Comparison of ENCODE assay signal across 9 cellular contexts in genomic region chr4:15197005-15197404, GRCh38.
DNase-seq lines count a peak whose midpoint lies in the region; ATAC-seq and TF ChIP-seq lines count a peak whose summit lies in the region.
"Had no signal": no experiment of that assay in that cellular context is flagged by ENCODE, and none has a peak within 500 bp of the region (broad histone marks: within the 10 kb centered on the region; RNA-seq: fewer than 3 reads in every experiment).

No MANE protein-coding gene starts in this region.

- ATAC-seq in HG02885 (IDR thresholded peaks at IDR 0.05; ENCODE audit: poor library complexity, unreplicated experiment): no peak
- ATAC-seq in activated T-cell treated with anti-CD3 and anti-CD28 coated beads, Interleukin-2, amount 50 U/mL, for 72 hours (replicated peaks in 1 of 2): no peak

- DNase-seq in COLO829 (ENCODE audit: low spot score): peak; percentile 25
- DNase-seq in NCI-H146 (lab: John Stamatoyannopoulos, UW): peak; percentile 72
- DNase-seq in chondrocyte (ENCODE audit: low spot score): no peak
- DNase-seq in NCI-H1436 treated with DMSO at 0.1 percent for 48 hours (lab: John Stamatoyannopoulos, UW): no peak
- DNase-seq in activated T-cell treated with anti-CD3 and anti-CD28 coated beads, Interleukin-2, amount 50 U/mL, for 72 hours: no peak
- DNase-seq in activated CD4-positive, alpha-beta memory T cell treated with anti-CD3 and anti-CD28 coated beads, Interleukin-2, amount 10 ng/mL, durations not matched to agents 7 days and 5 days: no peak
- DNase-seq: NCI-H510A treated with DMSO at 0.1 percent for 48 hours had no signal

- H3K9me3 ChIP-seq in liver (ENCODE audit: control insufficient read depth in 4 of 4, low read length in 3 of 4): no peaks in the 10 kb centered on the region

- H3K36me3 Mint-ChIP-seq in chondrocyte (ENCODE audit: low read depth): no peaks in the 10 kb centered on the region
- no peaks in the 10 kb centered on the region for H3K36me3 Mint-ChIP-seq in activated T-cell treated with anti-CD3 and anti-CD28 coated beads, Interleukin-2, amount 50 U/mL, for 72 hours (ENCODE audit: insufficient read depth in 2 of 2)
- no peaks in the 10 kb centered on the region for H3K36me3 Mint-ChIP-seq in activated CD4-positive, alpha-beta memory T cell treated with anti-CD3 and anti-CD28 coated beads, Interleukin-2, amount 10 ng/mL, durations not matched to agents 7 days and 5 days (ENCODE audit: low read depth)

- no peak overlapping the region for H3K4me3 Mint-ChIP-seq in chondrocyte (ENCODE audit: unreplicated experiment)
- H3K4me3 Mint-ChIP-seq in activated T-cell treated with anti-CD3 and anti-CD28 coated beads, Interleukin-2, amount 50 U/mL, for 72 hours: no peak overlapping the region
- no peak overlapping the region for H3K4me3 Mint-ChIP-seq in activated CD4-positive, alpha-beta memory T cell treated with anti-CD3 and anti-CD28 coated beads, Interleukin-2, amount 10 ng/mL, durations not matched to agents 7 days and 5 days

- no peaks in the 10 kb centered on the region for H3K27me3 ChIP-seq in liver (ENCODE audit: control insufficient read depth in 4 of 4, insufficient read depth in 4 of 4, low read length in 3 of 4)

- 47% methylated on average over 4 of the region's 4 CpGs for WGBS in liver

- no peak overlapping the region for H3K9ac ChIP-seq in liver (ENCODE audit: low read depth in 1 of 2, low read length in 2 of 2)

- H3K4me3 ChIP-seq in liver (ENCODE audit: low read depth in 1 of 3, low read length in 3 of 3): no peak overlapping the region

- no peaks in the 10 kb centered on the region for H3K4me1 ChIP-seq in liver (ENCODE audit: control insufficient read depth in 4 of 4, insufficient read depth in 4 of 4, low read length in 3 of 4)

- H3K27ac Mint-ChIP-seq in chondrocyte (ENCODE audit: unreplicated experiment): no peak overlapping the region
- H3K27ac Mint-ChIP-seq in activated T-cell treated with anti-CD3 and anti-CD28 coated beads, Interleukin-2, amount 50 U/mL, for 72 hours: no peak overlapping the region
- no peak overlapping the region for H3K27ac Mint-ChIP-seq in activated CD4-positive, alpha-beta memory T cell treated with anti-CD3 and anti-CD28 coated beads, Interleukin-2, amount 10 ng/mL, durations not matched to agents 7 days and 5 days

- H3K27me3 Mint-ChIP-seq in chondrocyte (ENCODE audit: low read depth): no peaks in the 10 kb centered on the region
- H3K27me3 Mint-ChIP-seq in activated T-cell treated with anti-CD3 and anti-CD28 coated beads, Interleukin-2, amount 50 U/mL, for 72 hours (ENCODE audit: low read depth): no peaks in the 10 kb centered on the region
- H3K27me3 Mint-ChIP-seq in activated CD4-positive, alpha-beta memory T cell treated with anti-CD3 and anti-CD28 coated beads, Interleukin-2, amount 10 ng/mL, durations not matched to agents 7 days and 5 days: no peaks in the 10 kb centered on the region

- POLR2A ChIA-PET in activated CD4-positive, alpha-beta memory T cell treated with anti-CD3 and anti-CD28 coated beads, Interleukin-2, amount 10 ng/mL, durations not matched to agents 7 days and 5 days (lab: Charles Lee): no interaction called here

- TF ChIP-seq RAD21 in liver (IDR thresholded peaks at IDR 0.05): peak; percentile 68 to 78

- H3K4me1 Mint-ChIP-seq in chondrocyte (ENCODE audit: low read depth): peaks cover 30% of the 10 kb centered on the region
- no peaks in the 10 kb centered on the region for H3K4me1 Mint-ChIP-seq in activated T-cell treated with anti-CD3 and anti-CD28 coated beads, Interleukin-2, amount 50 U/mL, for 72 hours (ENCODE audit: low read depth)
- no peaks in the 10 kb centered on the region for H3K4me1 Mint-ChIP-seq in activated CD4-positive, alpha-beta memory T cell treated with anti-CD3 and anti-CD28 coated beads, Interleukin-2, amount 10 ng/mL, durations not matched to agents 7 days and 5 days

- no peak overlapping the region for H3K27ac ChIP-seq in liver (ENCODE audit: low read depth in 1 of 2, low read length in 2 of 2)

- CTCF ChIA-PET in activated CD4-positive, alpha-beta memory T cell treated with anti-CD3 and anti-CD28 coated beads, Interleukin-2, amount 10 ng/mL, durations not matched to agents 7 days and 5 days (lab: Charles Lee): no interaction called here

- H3K9me3 Mint-ChIP-seq in chondrocyte (ENCODE audit: low read depth): no peaks in the 10 kb centered on the region
- no peaks in the 10 kb centered on the region for H3K9me3 Mint-ChIP-seq in activated T-cell treated with anti-CD3 and anti-CD28 coated beads, Interleukin-2, amount 50 U/mL, for 72 hours
- H3K9me3 Mint-ChIP-seq in activated CD4-positive, alpha-beta memory T cell treated with anti-CD3 and anti-CD28 coated beads, Interleukin-2, amount 10 ng/mL, durations not matched to agents 7 days and 5 days: no peaks in the 10 kb centered on the region

- TF ChIP-seq CTCF in chondrocyte (IDR thresholded peaks at IDR 0.05) (peak; percentile 79), liver (IDR thresholded peaks at IDR 0.05; ENCODE audit: low read depth, low read length, missing input control) (peak; percentile 20)

- no peaks in the 10 kb centered on the region for H3K36me3 ChIP-seq in liver (ENCODE audit: control insufficient read depth in 4 of 4, insufficient read depth in 3 of 4, low read depth in 1 of 4, low read length in 3 of 4)

TF ChIP-seq in liver, 16 proteins besides CTCF, POLR2A, EP300 and RAD21:
- TF ChIP-seq GABPA (IDR thresholded peaks at IDR 0.05 in 1 of 2, conservative IDR thresholded peaks at IDR 0.05 in 1 of 2): no peak
- TF ChIP-seq FOXA1 (IDR thresholded peaks at IDR 0.05): no peak
- no peak for TF ChIP-seq JUND (IDR thresholded peaks at IDR 0.05)
- no peak for TF ChIP-seq ZBTB33 (IDR thresholded peaks at IDR 0.05)
- no peak for TF ChIP-seq FOXA2 (IDR thresholded peaks at IDR 0.05)
- TF ChIP-seq NR2F2 (IDR thresholded peaks at IDR 0.05): no peak
- no peak for TF ChIP-seq EGR1 (IDR thresholded peaks at IDR 0.05; ENCODE audit: low read depth in 2 of 2)
- no peak for TF ChIP-seq RXRA (IDR thresholded peaks at IDR 0.05)
- TF ChIP-seq REST (IDR thresholded peaks at IDR 0.05): no peak
- TF ChIP-seq ATF3 (IDR thresholded peaks at IDR 0.05): no peak
- TF ChIP-seq MAX (IDR thresholded peaks at IDR 0.05): no peak
- TF ChIP-seq HNF4A (conservative IDR thresholded peaks at IDR 0.05): no peak
- TF ChIP-seq YY1 (IDR thresholded peaks at IDR 0.05): no peak
- no peak for TF ChIP-seq SP1 (IDR thresholded peaks at IDR 0.05)
- no peak for TF ChIP-seq HNF4G (IDR thresholded peaks at IDR 0.05)
- TF ChIP-seq TAF1 (conservative IDR thresholded peaks at IDR 0.05): no peak

Comparison
In these comparisons a context has a peak if more than half of its experiments do, and no peak if none do; other contexts are left out.
1. DNase-seq: peak in COLO829 (single experiment) and NCI-H146 (single experiment); none in chondrocyte (single experiment), NCI-H1436 treated with DMSO at 0.1 percent for 48 hours (single experiment), activated T-cell treated with anti-CD3 and anti-CD28 coated beads, Interleukin-2, amount 50 U/mL, for 72 hours (0 of 2) and activated CD4-positive, alpha-beta memory T cell treated with anti-CD3 and anti-CD28 coated beads, Interleukin-2, amount 10 ng/mL, durations not matched to agents 7 days and 5 days (single experiment).